ENCODE assay signal across 8 cellular contexts in the genomic region with DNA sequence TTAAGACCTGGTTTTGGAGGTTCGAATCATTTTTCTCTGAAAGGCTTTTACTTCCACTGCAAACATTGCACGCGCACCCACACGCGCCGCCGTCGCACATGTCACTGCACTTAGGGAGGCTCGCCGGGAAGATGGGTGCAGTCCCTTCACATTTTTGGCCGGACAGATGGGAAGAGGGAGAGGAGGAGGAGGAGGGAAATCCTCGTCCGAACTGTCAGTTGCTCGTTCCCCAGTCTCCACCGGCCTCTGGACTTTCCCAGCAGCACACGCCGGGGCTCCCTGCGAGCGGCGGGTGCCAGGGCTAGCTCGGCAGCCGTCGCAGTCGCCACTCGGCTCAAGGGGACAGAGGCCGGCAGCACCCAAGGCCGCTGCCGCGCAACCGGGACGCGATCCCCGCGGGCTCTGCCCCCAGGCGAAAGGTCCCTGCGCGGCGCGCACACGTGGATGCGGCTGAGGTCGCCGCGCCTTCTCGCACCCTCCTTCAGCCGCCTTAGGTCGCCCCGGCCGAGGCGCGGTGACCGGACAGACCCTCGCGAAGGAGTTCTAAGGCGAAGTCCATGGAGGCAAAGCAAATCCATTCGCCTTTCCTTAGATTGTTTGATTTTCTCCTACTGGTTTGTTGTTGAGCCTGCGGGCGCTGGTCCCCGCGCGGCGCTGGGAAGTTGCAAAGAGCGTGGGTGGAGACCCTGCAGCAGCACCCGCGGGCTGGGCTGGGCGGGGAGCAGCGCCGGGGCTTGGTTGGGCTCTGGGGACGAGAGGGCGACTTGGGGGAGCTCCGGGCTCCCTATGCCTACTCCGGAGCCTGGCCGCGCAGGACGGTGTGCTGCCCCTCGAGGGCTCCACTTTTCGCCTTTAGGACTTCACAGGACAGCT. TPM values are rescaled to one million over a fixed set of nuclear protein-coding genes. Genes with fewer than 3 reads are reported as not detected.
DNase-seq lines count a peak whose midpoint lies in the region; ATAC-seq and TF ChIP-seq lines count a peak whose summit lies in the region.

No MANE protein-coding gene starts in this region.

- peaks cover 2% of the 10 kb centered on the region for H3K36me3 Mint-ChIP-seq in activated naive CD4-positive, alpha-beta T cell treated with anti-CD3 and anti-CD28 coated beads, Interleukin-2, amount 50 U/mL, for 24 hours

- no TSS peak for BruUV-seq in OCI-LY7 (replicated peaks; lab: Mats Ljungman, UMichigan)

- H3K4me1 Mint-ChIP-seq in activated naive CD4-positive, alpha-beta T cell treated with anti-CD3 and anti-CD28 coated beads, Interleukin-2, amount 50 U/mL, for 24 hours: peaks cover 36% of the 10 kb centered on the region

- H3K36me3 ChIP-seq in OCI-LY7 (ENCODE audit: insufficient read depth, low read length): peaks cover 27% of the 10 kb centered on the region

- H3K27ac Mint-ChIP-seq in activated naive CD4-positive, alpha-beta T cell treated with anti-CD3 and anti-CD28 coated beads, Interleukin-2, amount 50 U/mL, for 24 hours: peak overlapping the region; percentile 97

- H3K4me1 ChIP-seq in OCI-LY7 (ENCODE audit: insufficient read depth, low read length, poor library complexity, severe bottlenecking): peaks cover 38% of the 10 kb centered on the region

- intact Hi-C loops in OCI-LY7 (cut with micrococcal nuclease; ENCODE audit: unreplicated experiment): loop anchor here (2.0 to 5.0 kb wide), 4 partner anchors 80 to 240 kb away; no protein-coding TSS in a partner anchor

- H3K27ac ChIP-seq in OCI-LY7 (ENCODE audit: low read depth, low read length, poor library complexity, severe bottlenecking): peak overlapping the region; percentile 84

- no peaks in the 10 kb centered on the region for H4K20me1 ChIP-seq in OCI-LY7 (ENCODE audit: insufficient read depth, low read length)

- H3K9me3 ChIP-seq in OCI-LY7 (ENCODE audit: low read length): peaks cover 7% of the 10 kb centered on the region; the same call in 1 of the 2 replicates

- no peaks in the 10 kb centered on the region for H3K27me3 Mint-ChIP-seq in activated naive CD4-positive, alpha-beta T cell treated with anti-CD3 and anti-CD28 coated beads, Interleukin-2, amount 50 U/mL, for 24 hours

- peak overlapping the region; percentile 57 for H2AFZ ChIP-seq in OCI-LY7 (ENCODE audit: low read length)

- H3K4me2 ChIP-seq in OCI-LY7 (ENCODE audit: low read length): peak overlapping the region; percentile 91

- no peaks in the 10 kb centered on the region for H3K9me3 Mint-ChIP-seq in activated naive CD4-positive, alpha-beta T cell treated with anti-CD3 and anti-CD28 coated beads, Interleukin-2, amount 50 U/mL, for 24 hours

- H3K4me3 Mint-ChIP-seq in activated naive CD4-positive, alpha-beta T cell treated with anti-CD3 and anti-CD28 coated beads, Interleukin-2, amount 50 U/mL, for 24 hours: peak overlapping the region; percentile 97

- no peaks in the 10 kb centered on the region for H3K9me2 ChIP-seq in OCI-LY7 (ENCODE audit: insufficient read depth, low read length)

- no peak for TF ChIP-seq CTCF in OCI-LY7 (conservative IDR thresholded peaks at IDR 0.05; ENCODE audit: low read length)

- CTCF ChIA-PET in OCI-LY7 (lab: Charles Lee; ENCODE audit: unreplicated experiment): interaction anchor here (0.6 kb wide), 1 partner anchor 87 kb away, joined by 3 read pairs; no protein-coding TSS in a partner anchor

- DNase-seq in SHP77 (lab: John Stamatoyannopoulos, UW) (peak; percentile 46 to 47), SHP77 treated with DMSO at 0.1 percent for 48 hours (lab: John Stamatoyannopoulos, UW) (no peak), OCI-LY7 (ENCODE audit: low spot score) (peak; percentile 61), NCI-H1694 (lab: John Stamatoyannopoulos, UW) (no peak)
- peak; percentile 48 for DNase-seq in stimulated activated CD4-positive, alpha-beta T cell treated with anti-CD3 and anti-CD28 coated beads, Interleukin-12 subunit alpha, Interleukin-12 subunit beta, amount 100 ng/mL, for 4 hours

- peak; percentile 11 for ATAC-seq in HG03039 (IDR thresholded peaks at IDR 0.05; ENCODE audit: unreplicated experiment)

- peak overlapping the region; percentile 97 for H3K4me3 ChIP-seq in OCI-LY7 (ENCODE audit: low read depth, low read length, poor library complexity, severe bottlenecking)
- H3K4me3 ChIP-seq in iPS-11a (ENCODE audit: low read depth, low read length): peak overlapping the region; percentile 66

- POLR2A ChIA-PET in OCI-LY7 (lab: Charles Lee): interaction anchor here (0.6 to 1.4 kb wide), 8 partner anchors 22 to 1074 kb away, joined by 3 to 6 read pairs (median 4); no protein-coding TSS in a partner anchor

- peaks cover 54% of the 10 kb centered on the region for H3K79me2 ChIP-seq in OCI-LY7 (ENCODE audit: insufficient read depth, low read depth, low read length)

RNA-seq across cellular contexts. Expression of a gene that starts 1.2 kb away (rescaled TPM):
- 42.9 and 45.1 TPM in 2 replicates for total RNA-seq in OCI-LY7 (2014; rRNA removed; shearing (Covaris generic))
- 20.1 and 26.1 TPM in 2 replicates for total RNA-seq in OCI-LY7 (2022)

Comparison
In these comparisons a context has a peak if more than half of its experiments do, and no peak if none do; other contexts are left out.
1. DNase-seq: peak in SHP77 (2 of 2), OCI-LY7 (single experiment) and stimulated activated CD4-positive, alpha-beta T cell treated with anti-CD3 and anti-CD28 coated beads, Interleukin-12 subunit alpha, Interleukin-12 subunit beta, amount 100 ng/mL, for 4 hours (single experiment); none in SHP77 treated with DMSO at 0.1 percent for 48 hours (single experiment) and NCI-H1694 (single experiment).